9 cellular contexts compared by ENCODE assay signal in genomic region chr10:62437696-62438095, GRCh38.
DNase-seq lines count a peak whose midpoint lies in the region; ATAC-seq and TF ChIP-seq lines count a peak whose summit lies in the region.
"Had no signal": no experiment of that assay in that cellular context is flagged by ENCODE, and none has a peak within 500 bp of the region (broad histone marks: within the 10 kb centered on the region; RNA-seq: fewer than 3 reads in every experiment).

No MANE protein-coding gene starts in this region.

- H3K27me3 ChIP-seq in CD4-positive, CD25-positive, alpha-beta regulatory T cell (ENCODE audit: control insufficient read depth, insufficient read depth, low read length) = no peaks in the 10 kb centered on the region

- H3K27ac Mint-ChIP-seq in CD4-positive, CD25-positive, alpha-beta regulatory T cell = no peak overlapping the region
- no peak overlapping the region for H3K27ac Mint-ChIP-seq in neural crest cell (ENCODE audit: unreplicated experiment)
- no peak overlapping the region for H3K27ac Mint-ChIP-seq in activated T-cell treated with anti-CD3 and anti-CD28 coated beads, Interleukin-2, amount 50 U/mL, for 24 hours
- H3K27ac Mint-ChIP-seq: natural killer cell treated with Interleukin-12 subunit alpha and Interleukin-12 subunit beta and Interleukin-15 and Interleukin-18, amount 100 ng/mL, for 72 hours had no signal

- no peaks in the 10 kb centered on the region for H3K4me1 ChIP-seq in CD4-positive, CD25-positive, alpha-beta regulatory T cell (ENCODE audit: control insufficient read depth, insufficient read depth, low read length, poor library complexity, severe bottlenecking)

- DNase-seq in CD4-positive, CD25-positive, alpha-beta regulatory T cell = peak in 2 of 3 donors; percentile 69 to 76
- DNase-seq in LHCN-M2 (ENCODE audit: low read depth) (peak; percentile 89), SKM-1 (lab: John Stamatoyannopoulos, UW; ENCODE audit: unreplicated experiment) (peak; percentile 20), fibroblast of gingiva (ENCODE audit: low read depth) (peak; percentile 52), neural crest cell (ENCODE audit: low read depth, low spot score) (peak; percentile 26)
- no peak for DNase-seq in activated T-cell treated with anti-CD3 and anti-CD28 coated beads, Interleukin-2, amount 50 U/mL, for 24 hours

- peak; percentile 59 to 60 for ATAC-seq in CD4-positive, CD25-positive, alpha-beta regulatory T cell (ENCODE audit: low read depth in 2 of 2)
- ATAC-seq in GM18867 (IDR thresholded peaks at IDR 0.05; ENCODE audit: unreplicated experiment) (peak; percentile 74), HG02840 (IDR thresholded peaks at IDR 0.05; ENCODE audit: low FRiP score, unreplicated experiment) (no peak)

- H3K36me3 Mint-ChIP-seq in CD4-positive, CD25-positive, alpha-beta regulatory T cell = no peaks in the 10 kb centered on the region
- no peaks in the 10 kb centered on the region for H3K36me3 Mint-ChIP-seq in neural crest cell (ENCODE audit: low read depth)
- no peaks in the 10 kb centered on the region for H3K36me3 Mint-ChIP-seq in activated T-cell treated with anti-CD3 and anti-CD28 coated beads, Interleukin-2, amount 50 U/mL, for 24 hours (ENCODE audit: low read depth)
- H3K36me3 Mint-ChIP-seq: natural killer cell treated with Interleukin-12 subunit alpha and Interleukin-12 subunit beta and Interleukin-15 and Interleukin-18, amount 100 ng/mL, for 72 hours had no signal

- H3K9me3 ChIP-seq in CD4-positive, CD25-positive, alpha-beta regulatory T cell (ENCODE audit: control insufficient read depth in 2 of 2, low read length in 2 of 2) = no peaks in the 10 kb centered on the region

- no peaks in the 10 kb centered on the region for H3K36me3 ChIP-seq in CD4-positive, CD25-positive, alpha-beta regulatory T cell (ENCODE audit: control insufficient read depth, insufficient read depth, low read length)

- H3K4me3 Mint-ChIP-seq in CD4-positive, CD25-positive, alpha-beta regulatory T cell = no peak overlapping the region
- no peak overlapping the region for H3K4me3 Mint-ChIP-seq in neural crest cell
- H3K4me3 Mint-ChIP-seq in activated T-cell treated with anti-CD3 and anti-CD28 coated beads, Interleukin-2, amount 50 U/mL, for 24 hours = no peak overlapping the region
- H3K4me3 Mint-ChIP-seq: natural killer cell treated with Interleukin-12 subunit alpha and Interleukin-12 subunit beta and Interleukin-15 and Interleukin-18, amount 100 ng/mL, for 72 hours had no signal

- peaks cover 0 to 18% (median 6%) of the 10 kb centered on the region in 4 donors for H3K4me1 Mint-ChIP-seq in CD4-positive, CD25-positive, alpha-beta regulatory T cell
- H3K4me1 Mint-ChIP-seq in neural crest cell = peaks cover 7% of the 10 kb centered on the region
- peaks cover 24% of the 10 kb centered on the region for H3K4me1 Mint-ChIP-seq in activated T-cell treated with anti-CD3 and anti-CD28 coated beads, Interleukin-2, amount 50 U/mL, for 24 hours (ENCODE audit: low read depth)

- no peaks in the 10 kb centered on the region for H3K9me3 Mint-ChIP-seq in CD4-positive, CD25-positive, alpha-beta regulatory T cell
- peaks cover 3% of the 10 kb centered on the region for H3K9me3 Mint-ChIP-seq in neural crest cell
- peaks cover 3% of the 10 kb centered on the region for H3K9me3 Mint-ChIP-seq in activated T-cell treated with anti-CD3 and anti-CD28 coated beads, Interleukin-2, amount 50 U/mL, for 24 hours
- H3K9me3 Mint-ChIP-seq: natural killer cell treated with Interleukin-12 subunit alpha and Interleukin-12 subunit beta and Interleukin-15 and Interleukin-18, amount 100 ng/mL, for 72 hours had no signal

- H3K27ac ChIP-seq in CD4-positive, CD25-positive, alpha-beta regulatory T cell (ENCODE audit: insufficient read depth, low read length, poor library complexity, severe bottlenecking) = no peak overlapping the region

- H3K4me3 ChIP-seq in CD4-positive, CD25-positive, alpha-beta regulatory T cell (ENCODE audit: low read depth, low read length) = no peak overlapping the region

- peaks cover 9% of the 10 kb centered on the region for H3K27me3 Mint-ChIP-seq in CD4-positive, CD25-positive, alpha-beta regulatory T cell
- H3K27me3 Mint-ChIP-seq in neural crest cell (ENCODE audit: low read depth) = peaks cover 2% of the 10 kb centered on the region
- no peaks in the 10 kb centered on the region for H3K27me3 Mint-ChIP-seq in activated T-cell treated with anti-CD3 and anti-CD28 coated beads, Interleukin-2, amount 50 U/mL, for 24 hours
- H3K27me3 Mint-ChIP-seq: natural killer cell treated with Interleukin-12 subunit alpha and Interleukin-12 subunit beta and Interleukin-15 and Interleukin-18, amount 100 ng/mL, for 72 hours had no signal

- peak; percentile 84 for TF ChIP-seq CTCF in neural crest cell (conservative IDR thresholded peaks at IDR 0.05)
